In the genomic region with DNA sequence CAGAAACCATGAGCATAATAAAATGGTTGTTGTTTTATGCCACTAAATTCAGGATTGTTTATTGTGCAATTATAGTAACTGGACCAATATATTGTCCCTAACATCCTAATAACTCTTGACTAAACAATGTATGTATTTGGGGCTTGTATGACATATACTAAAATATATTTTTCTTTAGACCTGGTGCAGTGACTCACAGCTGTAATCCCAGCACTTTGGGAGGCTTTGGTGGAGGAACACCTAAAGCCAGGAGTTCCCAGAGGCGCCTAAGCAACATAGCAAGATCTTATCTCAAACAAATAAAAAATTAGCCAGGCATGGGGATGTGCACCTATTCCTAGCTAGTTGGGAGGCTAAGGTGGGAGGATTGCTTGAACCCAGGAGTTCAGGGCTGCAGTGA, we compare ENCODE assay signal across 36 cellular contexts.
"Had no signal": no experiment of that assay in that cellular context is flagged by ENCODE, and none has a peak within 500 bp of the region (broad histone marks: within the 10 kb centered on the region; RNA-seq: fewer than 3 reads in every experiment).

No MANE protein-coding gene starts in this region.

- H3K4me1 ChIP-seq: adrenal gland, body of pancreas, breast epithelium had no signal

- DNase-seq: activated B cell treated with CpG ODN at 0.5 μM for 24 hours; activated CD4-positive, alpha-beta memory T cell treated with anti-CD3 and anti-CD28 coated beads, Interleukin-2, amount 10 ng/mL, durations not matched to agents 7 days and 5 days; activated CD4-positive, alpha-beta T cell treated with anti-CD3 and anti-CD28 coated beads for 4 hours; activated CD4-positive, alpha-beta T cell treated with anti-CD3 and anti-CD28 coated beads, Interleukin-2, amount 10 ng/mL, durations not matched to agents 24 days and 14 days; activated CD4-positive, alpha-beta T cell treated with anti-CD3 and anti-CD28 coated beads, Interleukin-2, amount 50 U/mL, for 1 hour; activated CD4-positive, alpha-beta T cell treated with anti-CD3 and anti-CD28 coated beads, Interleukin-2, amount 50 U/mL, for 48 hours; activated CD4-positive, CD25-positive, alpha-beta regulatory T cell treated with anti-CD3 and anti-CD28 coated beads, Interleukin-2, amount 50 U/mL, for 72 hours; activated CD8-positive, alpha-beta memory T cell treated with anti-CD3 and anti-CD28 coated beads for 24 hours; activated CD8-positive, alpha-beta memory T cell treated with anti-CD3 and anti-CD28 coated beads, Interleukin-2, amount 10 ng/mL, durations not matched to agents 7 days and 5 days; activated CD8-positive, alpha-beta memory T cell treated with anti-CD3 and anti-CD28 coated beads, Interleukin-2, amount 50 U/mL, for 48 hours; activated CD8-positive, alpha-beta T cell treated with anti-CD3 and anti-CD28 coated beads, Interleukin-2, amount 10 ng/mL, durations not matched to agents 7 days and 5 days; activated effector memory CD4-positive, alpha-beta T cell treated with anti-CD3 and anti-CD28 coated beads, Interleukin-2, amount 50 U/mL, for 16 hours; activated gamma-delta T cell treated with Interleukin-2 at 50 U/mL for 16 hours; activated naive CD4-positive, alpha-beta T cell; activated naive CD4-positive, alpha-beta T cell treated with anti-CD3 and anti-CD28 coated beads for 36 hours; activated naive CD4-positive, alpha-beta T cell treated with anti-CD3 and anti-CD28 coated beads, Interleukin-2, amount 50 U/mL, for 16 hours; activated naive CD8-positive, alpha-beta T cell treated with anti-CD3 and anti-CD28 coated beads for 36 hours; activated T-cell treated with anti-CD3 and anti-CD28 coated beads, Interleukin-2, amount 50 U/mL, for 24 hours; activated T-cell treated with anti-CD3 and anti-CD28 coated beads, Interleukin-2, amount 50 U/mL, for 48 hours; adrenal gland; amniotic stem cell; aorta; body of pancreas; brain microvascular endothelial cell; central memory CD4-positive, alpha-beta T cell; T-helper 2 cell; T-helper 9 cell had no signal

- H3K4me3 ChIP-seq: adrenal gland, body of pancreas, breast epithelium had no signal

- H3K4me3 Mint-ChIP-seq: activated B cell treated with CpG ODN at 0.5 μM for 24 hours; activated CD4-positive, alpha-beta memory T cell treated with anti-CD3 and anti-CD28 coated beads, Interleukin-2, amount 10 ng/mL, durations not matched to agents 7 days and 5 days; activated CD4-positive, alpha-beta T cell treated with anti-CD3 and anti-CD28 coated beads, Interleukin-2, amount 10 ng/mL, durations not matched to agents 24 days and 14 days; activated CD8-positive, alpha-beta memory T cell treated with anti-CD3 and anti-CD28 coated beads, Interleukin-2, amount 10 ng/mL, durations not matched to agents 7 days and 5 days; activated CD8-positive, alpha-beta T cell treated with anti-CD3 and anti-CD28 coated beads, Interleukin-2, amount 10 ng/mL, durations not matched to agents 7 days and 5 days; activated naive CD4-positive, alpha-beta T cell treated with anti-CD3 and anti-CD28 coated beads for 36 hours; activated naive CD8-positive, alpha-beta T cell treated with anti-CD3 and anti-CD28 coated beads for 36 hours; activated T-cell treated with anti-CD3 and anti-CD28 coated beads, Interleukin-2, amount 50 U/mL, for 24 hours; activated T-helper 17 cell treated with anti-CD3 and anti-CD28 coated beads, Interleukin-2, amount 50 U/mL, for 72 hours; T-helper 1 cell treated with Interleukin-12 subunit alpha and Interleukin-12 subunit beta and Interleukin-4 antibody, amounts not matched to agents 30 μg/mL and 1 μg/mL, for 36 hours; T-helper 2 cell treated with Interferon-gamma antibody and Interleukin-4, amounts not matched to agents 5 μg/mL and 100 μg/mL, for 36 hours had no signal

- H3K27me3 ChIP-seq: adrenal gland, body of pancreas, brain microvascular endothelial cell, breast epithelium had no signal

- H3K27ac Mint-ChIP-seq: activated B cell treated with CpG ODN at 0.5 μM for 24 hours; activated CD4-positive, alpha-beta memory T cell treated with anti-CD3 and anti-CD28 coated beads, Interleukin-2, amount 10 ng/mL, durations not matched to agents 7 days and 5 days; activated CD4-positive, alpha-beta T cell treated with anti-CD3 and anti-CD28 coated beads, Interleukin-2, amount 10 ng/mL, durations not matched to agents 24 days and 14 days; activated CD8-positive, alpha-beta memory T cell treated with anti-CD3 and anti-CD28 coated beads, Interleukin-2, amount 10 ng/mL, durations not matched to agents 7 days and 5 days; activated CD8-positive, alpha-beta T cell treated with anti-CD3 and anti-CD28 coated beads, Interleukin-2, amount 10 ng/mL, durations not matched to agents 7 days and 5 days; activated naive CD4-positive, alpha-beta T cell treated with anti-CD3 and anti-CD28 coated beads for 36 hours; activated naive CD4-positive, alpha-beta T cell treated with anti-CD3 and anti-CD28 coated beads, Interleukin-2, amount 50 U/mL, for 72 hours; activated naive CD8-positive, alpha-beta T cell treated with anti-CD3 and anti-CD28 coated beads for 36 hours; activated T-cell treated with anti-CD3 and anti-CD28 coated beads, Interleukin-2, amount 50 U/mL, for 24 hours; activated T-helper 17 cell treated with anti-CD3 and anti-CD28 coated beads, Interleukin-2, amount 50 U/mL, for 72 hours; T-helper 1 cell treated with Interleukin-12 subunit alpha and Interleukin-12 subunit beta and Interleukin-4 antibody, amounts not matched to agents 30 μg/mL and 1 μg/mL, for 36 hours; T-helper 2 cell treated with Interferon-gamma antibody and Interleukin-4, amounts not matched to agents 5 μg/mL and 100 μg/mL, for 36 hours had no signal

- H3K9me3 Mint-ChIP-seq: activated B cell treated with CpG ODN at 0.5 μM for 24 hours; activated CD4-positive, alpha-beta memory T cell treated with anti-CD3 and anti-CD28 coated beads, Interleukin-2, amount 10 ng/mL, durations not matched to agents 7 days and 5 days; activated naive CD4-positive, alpha-beta T cell treated with anti-CD3 and anti-CD28 coated beads for 36 hours; activated T-cell treated with anti-CD3 and anti-CD28 coated beads, Interleukin-2, amount 50 U/mL, for 24 hours; activated T-helper 17 cell treated with anti-CD3 and anti-CD28 coated beads, Interleukin-2, amount 50 U/mL, for 72 hours; T-helper 1 cell treated with Interleukin-12 subunit alpha and Interleukin-12 subunit beta and Interleukin-4 antibody, amounts not matched to agents 30 μg/mL and 1 μg/mL, for 36 hours; T-helper 2 cell treated with Interferon-gamma antibody and Interleukin-4, amounts not matched to agents 5 μg/mL and 100 μg/mL, for 36 hours had no signal

- H3K36me3 ChIP-seq: adrenal gland, brain microvascular endothelial cell, breast epithelium had no signal

- FAIRE-seq: astrocyte, colon, TTC549 had no signal

- H3K27ac ChIP-seq: adrenal gland, body of pancreas, brain microvascular endothelial cell, breast epithelium, VCaP had no signal

- H3K9me3 ChIP-seq: adrenal gland, body of pancreas, breast epithelium had no signal

- H3K27me3 Mint-ChIP-seq: activated CD8-positive, alpha-beta memory T cell treated with anti-CD3 and anti-CD28 coated beads, Interleukin-2, amount 10 ng/mL, durations not matched to agents 7 days and 5 days; activated naive CD8-positive, alpha-beta T cell treated with anti-CD3 and anti-CD28 coated beads for 36 hours; activated T-cell treated with anti-CD3 and anti-CD28 coated beads, Interleukin-2, amount 50 U/mL, for 24 hours; activated T-helper 17 cell treated with anti-CD3 and anti-CD28 coated beads, Interleukin-2, amount 50 U/mL, for 72 hours had no signal

- H3K4me1 Mint-ChIP-seq: activated B cell treated with CpG ODN at 0.5 μM for 24 hours; activated CD4-positive, alpha-beta memory T cell treated with anti-CD3 and anti-CD28 coated beads, Interleukin-2, amount 10 ng/mL, durations not matched to agents 7 days and 5 days; activated CD4-positive, alpha-beta T cell treated with anti-CD3 and anti-CD28 coated beads, Interleukin-2, amount 10 ng/mL, durations not matched to agents 24 days and 14 days; activated CD8-positive, alpha-beta memory T cell treated with anti-CD3 and anti-CD28 coated beads, Interleukin-2, amount 10 ng/mL, durations not matched to agents 7 days and 5 days; activated T-helper 17 cell treated with anti-CD3 and anti-CD28 coated beads, Interleukin-2, amount 50 U/mL, for 72 hours had no signal

- ATAC-seq: activated CD8-positive, alpha-beta memory T cell treated with anti-CD3 and anti-CD28 coated beads, Interleukin-2, amount 10 ng/mL, durations not matched to agents 7 days and 5 days; activated CD8-positive, alpha-beta T cell treated with anti-CD3 and anti-CD28 coated beads, Interleukin-2, amount 10 ng/mL, durations not matched to agents 7 days and 5 days; activated naive CD4-positive, alpha-beta T cell treated with anti-CD3 and anti-CD28 coated beads, Interleukin-2, amount 50 U/mL, for 72 hours; activated T-helper 17 cell treated with anti-CD3 and anti-CD28 coated beads, Interleukin-2, amount 50 U/mL, for 72 hours; body of pancreas had no signal

- H3K36me3 Mint-ChIP-seq: activated CD8-positive, alpha-beta memory T cell treated with anti-CD3 and anti-CD28 coated beads, Interleukin-2, amount 10 ng/mL, durations not matched to agents 7 days and 5 days; activated naive CD4-positive, alpha-beta T cell treated with anti-CD3 and anti-CD28 coated beads, Interleukin-2, amount 50 U/mL, for 72 hours; activated naive CD8-positive, alpha-beta T cell treated with anti-CD3 and anti-CD28 coated beads for 36 hours had no signal
